9 cellular contexts compared by ENCODE assay signal in the genomic region with DNA sequence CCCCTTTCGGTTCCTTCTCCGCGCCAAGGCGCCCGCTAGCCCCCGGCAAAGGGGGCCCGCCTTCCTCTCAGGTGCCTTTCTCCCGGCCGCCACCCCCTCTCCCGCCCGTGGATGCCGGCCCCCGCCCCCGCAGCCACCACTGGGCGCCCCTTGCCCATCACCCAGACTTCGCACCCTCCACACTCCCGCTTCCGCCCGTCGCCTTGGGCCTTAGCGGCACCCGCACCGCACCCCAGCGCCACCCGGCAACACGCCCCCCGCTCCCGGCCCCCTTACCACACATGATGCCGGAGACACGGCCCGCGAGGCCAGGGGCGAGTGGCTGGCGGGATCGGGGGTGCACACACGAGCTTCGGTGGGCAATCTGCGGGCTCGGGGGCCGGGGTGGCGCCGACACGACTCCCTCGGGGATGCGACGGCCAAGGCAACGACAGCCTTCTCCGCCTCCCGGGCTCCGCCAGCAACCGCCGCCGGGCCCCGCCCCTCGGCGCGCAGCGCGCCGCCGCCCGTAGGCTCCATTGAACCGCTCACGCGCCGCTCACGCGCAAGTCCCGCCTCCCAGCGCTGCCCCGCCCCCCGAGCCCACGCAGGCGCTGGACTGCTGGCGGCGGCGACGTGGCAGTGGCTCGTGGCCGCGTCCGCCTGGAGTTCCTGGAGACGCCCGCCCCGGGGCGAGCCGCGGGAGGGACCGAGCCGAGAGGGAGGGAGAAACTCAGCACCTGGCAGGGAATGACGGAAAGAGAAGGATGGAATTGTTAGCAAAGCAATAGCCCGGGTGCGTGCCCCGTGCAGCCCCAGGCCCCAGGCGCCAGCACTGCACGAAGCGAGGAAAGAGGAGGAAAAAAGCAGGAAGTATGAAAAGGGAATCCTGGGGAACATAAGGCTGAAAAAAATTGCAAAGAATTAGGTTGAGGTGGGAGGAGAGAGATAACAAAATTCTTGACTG.
DNase-seq lines count a peak whose midpoint lies in the region; ATAC-seq, FAIRE-seq and TF ChIP-seq lines count a peak whose summit lies in the region.
"Had no signal": no experiment of that assay in that cellular context is flagged by ENCODE, and none has a peak within 500 bp of the region (broad histone marks: within the 10 kb centered on the region; RNA-seq: fewer than 3 reads in every experiment).

A gene (minus strand): TSS at position 439 of the 946 bp plus-strand sequence. CDS start 156 bp downstream, at position 283.

- H3K27me3 ChIP-seq in layer of hippocampus (ENCODE audit: control insufficient read depth, insufficient read depth, low read length): no peaks in the 10 kb centered on the region

- DNase-seq in Ammon's horn (ENCODE audit: low spot score) (peak; percentile 95), GM19239 (ENCODE audit: insufficient read length, low spot score) (peak; percentile 80), NCI-H524 (lab: John Stamatoyannopoulos, UW) (peak; percentile 63 to 86), choroid plexus epithelial cell (ENCODE audit: low read depth) (peak; percentile 95)
- peak; percentile 87 to 89 for DNase-seq in activated CD4-positive, alpha-beta T cell treated with anti-CD3 and anti-CD28 coated beads for 4 hours
- DNase-seq in stimulated activated CD4-positive, alpha-beta T cell treated with anti-CD3 and anti-CD28 coated beads, Interleukin-1b, Interleukin-23, amount 100 ng/mL, for 24 hours (ENCODE audit: low read depth in 4 of 4, low spot score in 1 of 4): peak; percentile 73 to 91 (median 88)

- H3K4me3 ChIP-seq in choroid plexus epithelial cell (ENCODE audit: low read depth, low read length): peak within 1 kb of the TSS; percentile 96

- peak within 1 kb of the TSS; percentile 72 for H3K27ac ChIP-seq in layer of hippocampus (ENCODE audit: low read depth, low read length)

- peak; percentile 93 for FAIRE-seq in GM19239 (lab: Jason Lieb, UNC)
- FAIRE-seq: TTC549 had no signal

- TF ChIP-seq CTCF in choroid plexus epithelial cell (conservative IDR thresholded peaks at IDR 0.05; ENCODE audit: low read depth, low read length): no peak

- ATAC-seq in HG03442 (IDR thresholded peaks at IDR 0.05; ENCODE audit: unreplicated experiment): peak; percentile 79

Comparison
In these comparisons a context has a peak if more than half of its experiments do, and no peak if none do; other contexts are left out.
1. Peak in every context shown above with its lines: DNase-seq, ATAC-seq, H3K4me3 ChIP-seq and H3K27ac ChIP-seq.